Comparison of ENCODE assay signal across 17 cellular contexts in genomic region chr14:71780822-71781221, GRCh38.
DNase-seq lines count a peak whose midpoint lies in the region; ATAC-seq and TF ChIP-seq lines count a peak whose summit lies in the region.
"Had no signal": no experiment of that assay in that cellular context is flagged by ENCODE, and none has a peak within 500 bp of the region (broad histone marks: within the 10 kb centered on the region; RNA-seq: fewer than 3 reads in every experiment).

No MANE protein-coding gene starts in this region.

- H3K9me3 ChIP-seq in heart left ventricle, result no peaks in the 10 kb centered on the region
- H3K9me3 ChIP-seq in lower lobe of right lung, result no peaks in the 10 kb centered on the region
- H3K9me3 ChIP-seq in gastrocnemius medialis, result no peaks in the 10 kb centered on the region
- H3K9me3 ChIP-seq: Caco-2 had no signal

- ATAC-seq in heart left ventricle (peak in 1 of 4 donors; percentile 44), Right ventricle myocardium superior (ENCODE audit: poor library complexity) (no peak), lower lobe of right lung (no peak), gastrocnemius medialis (no peak)
- no peak for ATAC-seq in stimulated activated memory B cell treated with anti-CD40 and anti-IgM and Interleukin-4, amounts not matched to agents 10 μg/mL and 1 μg/mL and 100 μg/mL, for 72 hours
- ATAC-seq: HCT116 had no signal

- DNase-seq in heart left ventricle, result no peak
- DNase-seq in Right ventricle myocardium superior, result no peak
- no peak for DNase-seq in endothelial cell (ENCODE audit: low spot score)
- no peak for DNase-seq in lower lobe of right lung
- DNase-seq in gastrocnemius medialis, result no peak
- DNase-seq in germinal center (ENCODE audit: low spot score), result no peak
- DNase-seq in activated CD4-positive, alpha-beta T cell treated with anti-CD3 and anti-CD28 coated beads for 1 hour, result no peak
- DNase-seq: 8988T; AML-193; Caco-2; CD8-positive, alpha-beta memory T cell; DMS53; GF-D8 had no signal

- H3K4me1 Mint-ChIP-seq in endothelial cell (ENCODE audit: unreplicated experiment), result peaks cover 22% of the 10 kb centered on the region
- peaks cover 5% of the 10 kb centered on the region for H3K4me1 Mint-ChIP-seq in stimulated activated memory B cell treated with anti-CD40 and anti-IgM and Interleukin-4, amounts not matched to agents 10 μg/mL and 1 μg/mL and 100 μg/mL, for 72 hours

- peaks cover 4% of the 10 kb centered on the region for H3K9me3 Mint-ChIP-seq in endothelial cell (ENCODE audit: unreplicated experiment)
- peaks cover 2% of the 10 kb centered on the region for H3K9me3 Mint-ChIP-seq in stimulated activated memory B cell treated with anti-CD40 and anti-IgM and Interleukin-4, amounts not matched to agents 10 μg/mL and 1 μg/mL and 100 μg/mL, for 72 hours

- in situ Hi-C loops in gastrocnemius medialis (cut with MboI; ENCODE audit: low sequenced_read_pairs in 4 of 4), result no loop called here

- H3K27me3 ChIP-seq in heart left ventricle, result peaks cover 0 to 3% (median 0%) of the 10 kb centered on the region in 9 donors
- H3K27me3 ChIP-seq in lower lobe of right lung (ENCODE audit: low read depth), result no peaks in the 10 kb centered on the region
- no peaks in the 10 kb centered on the region for H3K27me3 ChIP-seq in gastrocnemius medialis
- H3K27me3 ChIP-seq: BLaER1 had no signal

- H3K36me3 Mint-ChIP-seq in endothelial cell (ENCODE audit: low read depth, unreplicated experiment), result no peaks in the 10 kb centered on the region
- H3K36me3 Mint-ChIP-seq in stimulated activated memory B cell treated with anti-CD40 and anti-IgM and Interleukin-4, amounts not matched to agents 10 μg/mL and 1 μg/mL and 100 μg/mL, for 72 hours, result no peaks in the 10 kb centered on the region
- H3K36me3 Mint-ChIP-seq: CD8-positive, alpha-beta memory T cell had no signal

- intact Hi-C loops in heart left ventricle (cut with DNase I) (loop anchor here in 2 of 10 donors (10.0 kb wide), 1 partner anchor 74 kb away; no protein-coding TSS in a partner anchor), Right ventricle myocardium superior (cut with DNase I) (no loop called here), lower lobe of right lung (cut with DNase I) (no loop called here), gastrocnemius medialis (cut with DNase I; ENCODE audit: low total_unique reads) (no loop called here)

- H3K4me1 ChIP-seq in heart left ventricle (peaks cover 0 to 19% (median 0%) of the 10 kb centered on the region in 12 donors), lower lobe of right lung (peaks cover 14% of the 10 kb centered on the region), gastrocnemius medialis (no peaks in the 10 kb centered on the region)
- H3K4me1 ChIP-seq: BLaER1, Caco-2 had no signal

- H3K36me3 ChIP-seq in heart left ventricle, result no peaks in the 10 kb centered on the region
- no peaks in the 10 kb centered on the region for H3K36me3 ChIP-seq in lower lobe of right lung
- no peaks in the 10 kb centered on the region for H3K36me3 ChIP-seq in gastrocnemius medialis
- H3K36me3 ChIP-seq: BLaER1 had no signal

- no peak for TF ChIP-seq POLR2A in heart left ventricle (IDR thresholded peaks at IDR 0.05)
- no peak for TF ChIP-seq POLR2A in gastrocnemius medialis (IDR thresholded peaks at IDR 0.05)

- H3K4me3 Mint-ChIP-seq in endothelial cell (ENCODE audit: unreplicated experiment), result no peak overlapping the region
- no peak overlapping the region for H3K4me3 Mint-ChIP-seq in stimulated activated memory B cell treated with anti-CD40 and anti-IgM and Interleukin-4, amounts not matched to agents 10 μg/mL and 1 μg/mL and 100 μg/mL, for 72 hours
- H3K4me3 Mint-ChIP-seq: CD8-positive, alpha-beta memory T cell had no signal

- H3K4me3 ChIP-seq in heart left ventricle (no peak overlapping the region), lower lobe of right lung (no peak overlapping the region), gastrocnemius medialis (no peak overlapping the region)
- H3K4me3 ChIP-seq: BLaER1 had no signal

- WGBS in heart left ventricle, 4 donors, result 63 to 72% (median 67%) methylated on average over 3 of the region's 3 CpGs

- peak overlapping the region; percentile 96 for H3K27ac Mint-ChIP-seq in endothelial cell (ENCODE audit: unreplicated experiment)
- no peak overlapping the region for H3K27ac Mint-ChIP-seq in stimulated activated memory B cell treated with anti-CD40 and anti-IgM and Interleukin-4, amounts not matched to agents 10 μg/mL and 1 μg/mL and 100 μg/mL, for 72 hours

- H3K27me3 Mint-ChIP-seq in endothelial cell (ENCODE audit: unreplicated experiment), result peaks cover 5% of the 10 kb centered on the region
- peaks cover 19% of the 10 kb centered on the region for H3K27me3 Mint-ChIP-seq in stimulated activated memory B cell treated with anti-CD40 and anti-IgM and Interleukin-4, amounts not matched to agents 10 μg/mL and 1 μg/mL and 100 μg/mL, for 72 hours

- peak overlapping the region in 10 of 12 donors; percentile 22 to 56 (median 43) for H3K27ac ChIP-seq in heart left ventricle
- peak overlapping the region; percentile 13 for H3K27ac ChIP-seq in lower lobe of right lung
- H3K27ac ChIP-seq in gastrocnemius medialis, result peak overlapping the region in 3 of 4 donors; percentile 36 to 53 (median 45)
- H3K27ac ChIP-seq: BLaER1, HL-60 had no signal

- no peak for TF ChIP-seq CTCF in heart left ventricle (IDR thresholded peaks at IDR 0.05)
- no peak for TF ChIP-seq CTCF in endothelial cell (IDR thresholded peaks at IDR 0.05; ENCODE audit: unreplicated experiment)
- no peak for TF ChIP-seq CTCF in lower lobe of right lung (IDR thresholded peaks at IDR 0.05)
- no peak for TF ChIP-seq CTCF in gastrocnemius medialis (IDR thresholded peaks at IDR 0.05 in 4 of 5, conservative IDR thresholded peaks at IDR 0.05 in 1 of 5)
